8 cellular contexts compared by ENCODE assay signal in the genomic region with DNA sequence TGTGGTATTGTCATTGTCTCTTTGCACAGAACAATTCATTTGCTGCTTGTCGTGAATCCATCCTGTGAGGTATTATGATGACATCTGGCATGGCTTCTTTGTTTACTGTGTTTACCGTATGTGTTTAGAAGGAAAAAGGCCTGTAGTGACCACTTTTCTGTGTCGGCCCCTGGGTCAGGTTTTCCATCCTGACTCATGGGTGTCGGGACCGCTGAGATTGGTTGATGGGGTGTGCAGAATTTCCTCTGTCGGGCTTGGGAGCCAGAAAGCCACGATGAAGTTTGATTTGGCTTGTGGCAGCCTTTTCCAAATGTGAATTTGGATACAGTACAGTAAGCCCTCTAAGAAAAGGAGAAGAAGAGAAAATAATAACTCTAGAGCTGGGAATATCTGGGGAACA.
DNase-seq lines count a peak whose midpoint lies in the region; ATAC-seq, FAIRE-seq and TF ChIP-seq lines count a peak whose summit lies in the region.

No MANE protein-coding gene starts in this region.

- ATAC-seq in body of pancreas (peak; percentile 9), HepG2 (no peak), GM19324 (IDR thresholded peaks at IDR 0.05; ENCODE audit: low FRiP score, unreplicated experiment) (no peak)

- H3K4me2 ChIP-seq in HepG2 (ENCODE audit: low read depth, low read length): no peak overlapping the region

- FAIRE-seq in HepG2 (lab: Jason Lieb, UNC): no peak

- POLR2A ChIA-PET in HepG2 (lab: Yijun Ruan, JAX): no interaction called here

- H3K4me3 ChIP-seq in body of pancreas (no peak overlapping the region), HepG2 (replicated peaks in 1 of 3; ENCODE audit: insufficient read depth in 1 of 3, low read depth in 2 of 3, low read length in 3 of 3) (no peak overlapping the region), testis (no peak overlapping the region)

- no peak overlapping the region for H2AFZ ChIP-seq in HepG2 (ENCODE audit: low read length)

- intact Hi-C loops in body of pancreas (cut with DNase I): no loop called here
- intact Hi-C loops in HepG2 (cut with micrococcal nuclease; ENCODE audit: unreplicated experiment): no loop called here
- intact Hi-C loops in testis (cut with DNase I; ENCODE audit: low total_unique reads): no loop called here

- peaks cover 99% of the 10 kb centered on the region for H4K20me1 ChIP-seq in HepG2 (ENCODE audit: insufficient read depth, low read length)

- TF ChIP-seq POLR2A in body of pancreas (IDR thresholded peaks at IDR 0.05): no peak
- TF ChIP-seq POLR2A in HepG2 (IDR thresholded peaks at IDR 0.05; ENCODE audit: insufficient read depth in 1 of 2, low read depth in 2 of 2, low read length in 2 of 2): no peak
- TF ChIP-seq POLR2A in testis (IDR thresholded peaks at IDR 0.05): no peak

- no TSS peak for BruUV-seq in HepG2 (replicated peaks; lab: Mats Ljungman, UMichigan)

- TF ChIP-seq RAD21 in HepG2 (CRISPR knock-in tag; IDR thresholded peaks at IDR 0.05): no peak

- DNase-seq in NCI-H2029 (lab: John Stamatoyannopoulos, UW) (peak; percentile 26), NCI-H2029 treated with DMSO at 0.1 percent for 48 hours (lab: John Stamatoyannopoulos, UW) (no peak), body of pancreas (peak in 2 of 4 donors; percentile 29 to 42), HepG2 (ENCODE audit: low spot score) (no peak), testis (no peak), NCI-H1436 (lab: John Stamatoyannopoulos, UW) (no peak)
- no peak for DNase-seq in stimulated activated CD4-positive, alpha-beta T cell treated with anti-CD3 and anti-CD28 coated beads, Interleukin-4, amount 100 ng/mL, for 1 hour

- H3K9ac ChIP-seq in HepG2 (ENCODE audit: insufficient read depth, low read depth, low read length): no peak overlapping the region

- in situ Hi-C loops in HepG2 (cut with HindIII; ENCODE audit: extremely low pct_ligation_motif_present, low pct_unique_long_range_greater_than_20kb): no loop called here

- no peak for TF ChIP-seq CTCF in body of pancreas (IDR thresholded peaks at IDR 0.05)
- no peak for TF ChIP-seq CTCF in HepG2 (CRISPR knock-in tag; IDR thresholded peaks at IDR 0.05)
- TF ChIP-seq CTCF in testis (IDR thresholded peaks at IDR 0.05): no peak

- CTCF ChIA-PET in HepG2 (lab: Yijun Ruan, JAX; ENCODE audit: low intra/inter-chr PET ratio, low total read pairs): no interaction called here

- WGBS in body of pancreas, 2 donors: 13 to 25% methylated on average over 7 of the region's 7 CpGs
- 96% methylated on average over 7 of the region's 7 CpGs for WGBS in HepG2 (ENCODE audit: low lambda C conversion rate)
- 26 to 38% methylated on average over 7 of the region's 7 CpGs for WGBS in testis, 2 donors

- peaks cover 68% of the 10 kb centered on the region for H3K4me1 ChIP-seq in body of pancreas
- H3K4me1 ChIP-seq in HepG2 (ENCODE audit: insufficient read depth, low read length): peaks cover 99% of the 10 kb centered on the region
- peaks cover 30% of the 10 kb centered on the region for H3K4me1 ChIP-seq in testis

- H3K9me3 ChIP-seq in body of pancreas: no peaks in the 10 kb centered on the region
- no peaks in the 10 kb centered on the region for H3K9me3 ChIP-seq in HepG2 (ENCODE audit: low read length)
- H3K9me3 ChIP-seq in testis: no peaks in the 10 kb centered on the region

- H3K36me3 ChIP-seq in body of pancreas (replicated peaks in 1 of 2; ENCODE audit: insufficient read depth in 1 of 2, low read depth in 2 of 2): no peaks in the 10 kb centered on the region
- H3K36me3 ChIP-seq in HepG2 (replicated peaks in 1 of 2; ENCODE audit: control insufficient read depth in 1 of 2, insufficient read depth in 2 of 2, low read length in 2 of 2): peaks cover 10 to 42% of the 10 kb centered on the region in 2 experiments
- no peaks in the 10 kb centered on the region for H3K36me3 ChIP-seq in testis (ENCODE audit: low read depth, missing control alignments)

- TF ChIP-seq EP300 in HepG2 (IDR thresholded peaks at IDR 0.05; ENCODE audit: low read depth in 2 of 2, low read length in 2 of 2) (no peak), HepG2 (CRISPR knock-in tag; IDR thresholded peaks at IDR 0.05; ENCODE audit: borderline replicate concordance) (no peak)

- H3K79me2 ChIP-seq in HepG2 (ENCODE audit: insufficient read depth, low read length): peaks cover 100% of the 10 kb centered on the region

- H3K27ac ChIP-seq in body of pancreas: peak overlapping the region; percentile 82 to 96 (median 92)
- H3K27ac ChIP-seq in HepG2 (ENCODE audit: extremely low read length, insufficient read depth, low read length): peak overlapping the region; percentile 25
- H3K27ac ChIP-seq in testis: peak overlapping the region; percentile 82 to 87

- H3K27me3 ChIP-seq in body of pancreas (no peaks in the 10 kb centered on the region), HepG2 (ENCODE audit: control insufficient read depth in 1 of 2, insufficient read depth in 2 of 2, low read length in 2 of 2) (no peaks in the 10 kb centered on the region), testis (no peaks in the 10 kb centered on the region)

TF ChIP-seq in HepG2, 621 proteins besides CTCF, POLR2A, EP300 and RAD21:
- TF ChIP-seq POLR2G (IDR thresholded peaks at IDR 0.05; ENCODE audit: low read depth, low read length) (0 out of 2 replicates have a peak, but pooled peaks have one; percentile 22), NCOR1 (IDR thresholded peaks at IDR 0.05; ENCODE audit: borderline replicate concordance, low read length) (no peak)

Comparison
In these comparisons a context has a peak if more than half of its experiments do, and no peak if none do; other contexts are left out.
1. H3K27ac ChIP-seq: peak in every context shown above with its lines; median percentile 92 in body of pancreas; 84 in testis; 25 in HepG2.